ENCODE assay signal across 1 cellular context in genomic region chr18:23228102-23229051, GRCh38.
TF ChIP-seq lines count a peak whose summit lies in the region.

No MANE protein-coding gene starts in this region.

TF ChIP-seq in WTC11, 78 proteins besides CTCF, POLR2A, EP300 and RAD21 (continued from another document):
- TF ChIP-seq AR (CRISPR knock-in tag; IDR thresholded peaks at IDR 0.05) (no peak), GABPB1 (CRISPR knock-in tag; IDR thresholded peaks at IDR 0.05) (no peak), NFATC4 (CRISPR knock-in tag; IDR thresholded peaks at IDR 0.05) (no peak), ZNF317 (CRISPR knock-in tag; IDR thresholded peaks at IDR 0.05; ENCODE audit: borderline replicate concordance, low read depth) (no peak), ATF3 (CRISPR knock-in tag; conservative IDR thresholded peaks at IDR 0.05) (no peak)
